In the genomic region with DNA sequence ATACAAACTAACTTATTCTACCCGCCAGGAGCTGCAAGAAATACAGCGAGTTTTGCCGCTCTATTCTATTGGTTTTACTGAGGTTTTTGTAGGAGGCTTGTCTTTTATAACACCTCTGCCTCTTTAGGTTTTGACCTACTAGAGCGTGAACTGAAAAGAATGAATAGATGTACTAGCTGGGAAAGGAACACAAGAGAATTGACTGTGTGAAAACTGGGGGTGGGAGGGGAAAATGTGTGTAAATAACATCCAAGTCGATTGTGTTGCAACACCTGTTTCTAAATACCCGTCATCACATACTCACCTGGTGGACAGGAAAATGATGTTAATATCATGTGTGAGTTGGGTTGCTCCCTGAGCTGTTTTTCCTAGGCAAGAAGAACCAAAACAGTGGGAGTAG, we compare ENCODE assay signal across 21 cellular contexts. TPM values are rescaled to one million over a fixed set of nuclear protein-coding genes. Genes with fewer than 3 reads are reported as not detected.
"Had no signal": no experiment of that assay in that cellular context is flagged by ENCODE, and none has a peak within 500 bp of the region (broad histone marks: within the 10 kb centered on the region; RNA-seq: fewer than 3 reads in every experiment).

No MANE protein-coding gene starts in this region.

- H3K36me3 ChIP-seq: brain microvascular endothelial cell, esophagus muscularis mucosa, gastroesophageal sphincter, heart left ventricle, left lung, thyroid gland had no signal

- H3K27me3 ChIP-seq: brain microvascular endothelial cell, left lung, thyroid gland had no signal

- H3K4me3 ChIP-seq: esophagus muscularis mucosa, gastroesophageal sphincter, heart left ventricle, left lung, thyroid gland had no signal

- DNase-seq: activated CD4-positive, alpha-beta memory T cell treated with anti-CD3 and anti-CD28 coated beads, Interleukin-2, amount 10 ng/mL, durations not matched to agents 7 days and 5 days; activated CD4-positive, alpha-beta T cell treated with anti-CD3 and anti-CD28 coated beads for 48 hours; activated CD4-positive, CD25-positive, alpha-beta regulatory T cell; activated naive CD4-positive, alpha-beta T cell treated with anti-CD3 and anti-CD28 coated beads for 36 hours; activated T-cell treated with anti-CD3 and anti-CD28 coated beads, Interleukin-2, amount 50 U/mL, for 24 hours; aorta; brain microvascular endothelial cell; cerebellar nuclear complex; cortex of kidney; effector CD8-positive, alpha-beta T cell; heart left ventricle; left lung; occipital lobe; posterior cingulate gyrus; stimulated activated CD8-positive, alpha-beta memory T cell treated with anti-CD3 and anti-CD28 coated beads, Interleukin-4, amount 100 ng/mL, for 48 hours; stimulated activated naive CD4-positive, alpha-beta T cell treated with Interleukin-2 at 50 U/mL for 16 hours; thyroid gland had no signal

- ATAC-seq: gastroesophageal sphincter, heart left ventricle, left lung had no signal

- H3K27ac ChIP-seq: brain microvascular endothelial cell, esophagus muscularis mucosa, gastroesophageal sphincter, heart left ventricle, left lung, thyroid gland had no signal

RNA-seq across cellular contexts. Expression of a gene that starts 31.3 kb away (rescaled TPM):
- total RNA-seq: gastroesophageal sphincter, kidney epithelial cell, renal cortical epithelial cell had no signal
